In the genomic region with DNA sequence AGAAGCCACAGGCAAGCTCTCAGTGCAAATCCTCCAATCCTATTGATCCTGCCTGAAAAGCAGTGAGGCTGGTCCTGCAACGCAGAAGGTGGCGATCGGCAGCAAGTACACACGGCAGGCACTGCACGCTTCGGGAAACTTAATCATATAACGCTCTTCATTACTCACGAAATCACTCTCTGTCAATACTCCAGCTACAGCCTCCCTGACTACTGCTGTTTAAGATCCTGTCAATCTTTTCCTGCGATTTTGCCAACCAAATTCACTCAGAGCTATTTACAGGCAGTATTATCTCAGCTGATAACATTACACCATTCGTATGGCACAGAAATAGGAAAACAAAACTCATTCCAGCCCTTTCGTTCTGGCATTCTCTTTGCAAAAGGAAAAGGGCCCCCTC, we compare ENCODE assay signal across 18 cellular contexts.
DNase-seq lines count a peak whose midpoint lies in the region; ATAC-seq and TF ChIP-seq lines count a peak whose summit lies in the region.
"Had no signal": no experiment of that assay in that cellular context is flagged by ENCODE, and none has a peak within 500 bp of the region (broad histone marks: within the 10 kb centered on the region; RNA-seq: fewer than 3 reads in every experiment).

No MANE protein-coding gene starts in this region.

- H3K4me1 ChIP-seq in H9 (ENCODE audit: insufficient read depth, low read length): no peaks in the 10 kb centered on the region
- peaks cover 0 to 4% of the 10 kb centered on the region in 2 experiments; a peak in 1 of 4 replicates for H3K4me1 ChIP-seq in SK-N-SH (ENCODE audit: control insufficient read depth in 1 of 2, insufficient read depth in 2 of 2, low read depth in 1 of 2, low read length in 1 of 2)
- no peaks in the 10 kb centered on the region for H3K4me1 ChIP-seq in CD8-positive, alpha-beta T cell (ENCODE audit: insufficient read depth, low read length)

- no peaks in the 10 kb centered on the region for H3K79me1 ChIP-seq in H9 (ENCODE audit: insufficient read depth, low read depth, low read length, poor library complexity, severe bottlenecking)

- H3K27me3 Mint-ChIP-seq in H9 (ENCODE audit: low read depth): no peaks in the 10 kb centered on the region
- no peaks in the 10 kb centered on the region for H3K27me3 Mint-ChIP-seq in CD8-positive, alpha-beta T cell (ENCODE audit: low read depth)

- CTCF ChIA-PET in SK-N-SH (lab: Yijun Ruan, JAX): interaction anchor here (0.7 to 1.6 kb wide), 4 partner anchors 12 to 897 kb away, joined by 3 to 8 read pairs (median 4); no protein-coding TSS in a partner anchor
- CTCF ChIA-PET in CD8-positive, alpha-beta T cell (lab: Charles Lee): no interaction called here

- no peak overlapping the region for H3K23ac ChIP-seq in H9 (ENCODE audit: insufficient read length, low read depth, low read length)

- no peak overlapping the region for H3K14ac ChIP-seq in H9 (ENCODE audit: insufficient read depth, low read length)

- no peaks in the 10 kb centered on the region for H3K36me3 Mint-ChIP-seq in H9 (ENCODE audit: insufficient read depth in 1 of 3, low read depth in 3 of 3)
- H3K36me3 Mint-ChIP-seq in CD8-positive, alpha-beta T cell: no peaks in the 10 kb centered on the region

- H3K56ac ChIP-seq in H9 (ENCODE audit: insufficient read length, low read depth, low read length): no peak overlapping the region

- H2BK15ac ChIP-seq in H9 (ENCODE audit: low read depth, low read length): no peak overlapping the region

- POLR2A ChIA-PET in SK-N-SH (lab: Yijun Ruan, JAX): no interaction called here
- POLR2A ChIA-PET in CD8-positive, alpha-beta T cell (lab: Charles Lee): no interaction called here

- H3K27me3 ChIP-seq in H9 (ENCODE audit: insufficient read depth, low read length) (no peaks in the 10 kb centered on the region), SK-N-SH (ENCODE audit: insufficient read depth) (no peaks in the 10 kb centered on the region)
- H3K27me3 ChIP-seq in CD8-positive, alpha-beta T cell (ENCODE audit: insufficient read depth, low read length): no peaks in the 10 kb centered on the region
- H3K27me3 ChIP-seq: MG63 had no signal

- no peak overlapping the region for H3K18ac ChIP-seq in H9 (ENCODE audit: insufficient read length, low read depth, low read length)

- intact Hi-C loops in CD8-positive, alpha-beta T cell (cut with DNase I, micrococcal nuclease): no loop called here

- no peak overlapping the region for H2BK12ac ChIP-seq in H9 (ENCODE audit: insufficient read length, low read depth, low read length)

- no peak overlapping the region for H4K5ac ChIP-seq in H9 (ENCODE audit: insufficient read length, low read depth, low read length)

- H3K4me1 Mint-ChIP-seq in H9: peaks cover 0 to 5% of the 10 kb centered on the region in 2 experiments; a peak in 1 of 4 replicates
- no peaks in the 10 kb centered on the region for H3K4me1 Mint-ChIP-seq in CD8-positive, alpha-beta T cell (ENCODE audit: low read depth)

- no peak overlapping the region for H3K4ac ChIP-seq in H9 (ENCODE audit: low read depth, low read length)

- H3K4me3 ChIP-seq in SK-N-SH (ENCODE audit: low read depth in 2 of 2, low read length in 1 of 2): peak overlapping the region in 1 of 2 experiments; percentile 2; a peak in 1 of 4 replicates
- H3K4me3 ChIP-seq in CD8-positive, alpha-beta T cell (ENCODE audit: low read depth, low read length): no peak overlapping the region
- H3K4me3 ChIP-seq: MG63 had no signal

- H3K4me2 ChIP-seq in H9 (ENCODE audit: insufficient read depth, insufficient read length, low read length): no peak overlapping the region
- H3K4me2 ChIP-seq in SK-N-SH: no peak overlapping the region

- no peak overlapping the region for H2BK120ac ChIP-seq in H9 (ENCODE audit: low read depth, low read length, poor library complexity, severe bottlenecking)

- H3K9me2 ChIP-seq in SK-N-SH: no peaks in the 10 kb centered on the region

- no peak overlapping the region for H4K8ac ChIP-seq in H9 (replicated peaks; ENCODE audit: insufficient read length, low read depth, low read length)

- no peak for ATAC-seq in GM19397 (IDR thresholded peaks at IDR 0.05; ENCODE audit: unreplicated experiment)
- ATAC-seq in CD8-positive, alpha-beta T cell: no peak

- no peak overlapping the region for H3T11ph ChIP-seq in H9 (ENCODE audit: low read length)

- no peak overlapping the region for H2BK20ac ChIP-seq in H9 (ENCODE audit: low read depth, low read length, poor library complexity, severe bottlenecking)

- H3K9ac ChIP-seq in H9 (ENCODE audit: extremely low read depth, insufficient read length, low read length) (no peak overlapping the region), SK-N-SH (no peak overlapping the region)

- no peak overlapping the region for H3K27ac ChIP-seq in H9 (ENCODE audit: insufficient read length, low read depth, low read length)
- H3K27ac ChIP-seq in SK-N-SH (ENCODE audit: low read depth in 2 of 2, low read length in 1 of 2): no peak overlapping the region
- no peak overlapping the region for H3K27ac ChIP-seq in CD8-positive, alpha-beta T cell (ENCODE audit: low read depth, low read length)
- H3K27ac ChIP-seq: C4-2B had no signal

- H3K9me3 Mint-ChIP-seq in H9: peaks cover 0 to 4% of the 10 kb centered on the region in 2 experiments; a peak in 2 of 5 replicates
- H3K9me3 Mint-ChIP-seq in CD8-positive, alpha-beta T cell: peaks cover 34% of the 10 kb centered on the region

- no peaks in the 10 kb centered on the region for H3K36me3 ChIP-seq in SK-N-SH (replicated peaks in 1 of 2; ENCODE audit: control insufficient read depth in 1 of 2, insufficient read depth in 2 of 2, low read length in 1 of 2)
- H3K36me3 ChIP-seq in CD8-positive, alpha-beta T cell (ENCODE audit: insufficient read depth, low read length): no peaks in the 10 kb centered on the region
- H3K36me3 ChIP-seq: MG63 had no signal

- TF ChIP-seq CTCF in H9 (conservative IDR thresholded peaks at IDR 0.05) (no peak), SK-N-SH (IDR thresholded peaks at IDR 0.05) (no peak)
- TF ChIP-seq CTCF in CD8-positive, alpha-beta T cell (IDR thresholded peaks at IDR 0.05): no peak

- H4K91ac ChIP-seq in H9 (ENCODE audit: insufficient read length, low read depth, low read length): no peak overlapping the region

- no peaks in the 10 kb centered on the region for H3F3A ChIP-seq in SK-N-SH (replicated peaks; ENCODE audit: insufficient read depth)

- H2AK5ac ChIP-seq in H9 (ENCODE audit: insufficient read length, low read length): no peak overlapping the region

- H3K4me3 Mint-ChIP-seq in H9: no peak overlapping the region
- no peak overlapping the region for H3K4me3 Mint-ChIP-seq in CD8-positive, alpha-beta T cell

- TF ChIP-seq RAD21 in SK-N-SH (IDR thresholded peaks at IDR 0.05; ENCODE audit: low read length): no peak

- no peaks in the 10 kb centered on the region for H3K23me2 ChIP-seq in H9 (ENCODE audit: insufficient read length, low read depth, low read length, poor library complexity, severe bottlenecking)

- no CpG with 5 or more reads among the region's 11 CpGs for WGBS in H9 (ENCODE audit: extremely low coverage, insufficient read length, low lambda C conversion rate)
- WGBS in SK-N-SH (ENCODE audit: low lambda C conversion rate): 24% methylated on average over 8 of the region's 11 CpGs

- no peak overlapping the region for H3K27ac Mint-ChIP-seq in H9
- no peak overlapping the region for H3K27ac Mint-ChIP-seq in CD8-positive, alpha-beta T cell

- H3K9me3 ChIP-seq in H9 (ENCODE audit: control insufficient read depth, low read depth, low read length) (no peaks in the 10 kb centered on the region), SK-N-SH (no peaks in the 10 kb centered on the region)
- H3K9me3 ChIP-seq in CD8-positive, alpha-beta T cell (ENCODE audit: low read length): peaks cover 3% of the 10 kb centered on the region
- H3K9me3 ChIP-seq: MG63 had no signal

- no peak overlapping the region for H2BK5ac ChIP-seq in H9 (ENCODE audit: insufficient read length, low read length)

- no peak overlapping the region for H2AFZ ChIP-seq in H9 (ENCODE audit: low read length)
- H2AFZ ChIP-seq in SK-N-SH (ENCODE audit: low read depth): no peak overlapping the region

- H3K79me2 ChIP-seq in H9 (ENCODE audit: insufficient read depth, low read length) (no peaks in the 10 kb centered on the region), SK-N-SH (ENCODE audit: insufficient read depth) (no peaks in the 10 kb centered on the region)

- H4K20me1 ChIP-seq in H9 (ENCODE audit: control insufficient read depth, insufficient read depth, insufficient read length): no peaks in the 10 kb centered on the region
- H4K20me1 ChIP-seq in SK-N-SH (ENCODE audit: insufficient read depth): no peaks in the 10 kb centered on the region

- no peak for TF ChIP-seq EP300 in SK-N-SH (IDR thresholded peaks at IDR 0.05; ENCODE audit: borderline replicate concordance in 1 of 2, low read depth in 1 of 2, low read length in 1 of 2)

- DNase-seq in Ammon's horn (ENCODE audit: low spot score) (peak; percentile 20), H9 (peak; percentile 23), SK-N-SH (peak; percentile 37), inferior parietal cortex (ENCODE audit: extremely low spot score) (peak; percentile 8), SIG-M5 treated with dmso at 0.1 percent for 504 hours (lab: John Stamatoyannopoulos, UW; ENCODE audit: unreplicated experiment) (no peak)
- no peak for DNase-seq in CD8-positive, alpha-beta T cell
- DNase-seq: DMS79, HCEC 1CT, Kasumi-1, MG63, NCI-H1048, NCI-H1436, NCI-H2029, NCI-H2171, NCI-H446 treated with DMSO at 0.1 percent for 48 hours, SHP77 had no signal

TF ChIP-seq in SK-N-SH, 30 proteins besides CTCF, POLR2A, EP300 and RAD21:
- TF ChIP-seq EZH2phosphoT487 (IDR thresholded peaks at IDR 0.05; ENCODE audit: borderline replicate concordance, low read depth): no peak
- peak; percentile 54 for TF ChIP-seq GATA2 (CRISPR knock-in tag; IDR thresholded peaks at IDR 0.05)
- peak; percentile 14; the same call in 1 of the 2 replicates for TF ChIP-seq FOXJ3 (CRISPR knock-in tag; IDR thresholded peaks at IDR 0.05)

Comparison
In these comparisons a context has a peak if more than half of its experiments do, and no peak if none do; other contexts are left out.
1. DNase-seq: peak in Ammon's horn (single experiment), H9 (single experiment), SK-N-SH (single experiment) and inferior parietal cortex (single experiment); none in SIG-M5 treated with dmso at 0.1 percent for 504 hours (single experiment) and CD8-positive, alpha-beta T cell (0 of 7).